19 cellular contexts compared by ENCODE assay signal in the genomic region with DNA sequence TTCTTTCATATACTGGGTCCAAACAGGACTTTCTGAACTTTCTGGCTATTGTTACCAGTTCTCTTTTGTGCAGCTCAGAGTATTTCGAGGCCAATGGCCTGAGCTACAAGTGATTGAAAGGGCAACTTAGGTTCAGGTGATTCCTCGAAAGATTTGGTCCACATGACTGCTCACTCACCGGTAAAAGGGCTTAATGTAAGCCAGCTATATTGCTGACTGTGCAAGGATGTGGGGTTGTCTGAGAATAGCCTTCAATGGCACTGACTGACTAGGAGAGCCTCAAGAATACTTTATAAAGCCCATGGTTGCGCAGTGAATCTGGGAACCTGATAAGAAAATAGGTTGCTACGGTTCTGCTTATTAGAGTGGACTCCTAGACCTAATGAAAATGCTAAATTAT.
A peak's percentile ranks its signal among the peaks of the same experiment; 100 is the strongest.
DNase-seq lines count a peak whose midpoint lies in the region; ATAC-seq and TF ChIP-seq lines count a peak whose summit lies in the region.
"Had no signal": no experiment of that assay in that cellular context is flagged by ENCODE, and none has a peak within 500 bp of the region (broad histone marks: within the 10 kb centered on the region; RNA-seq: fewer than 3 reads in every experiment).

No MANE protein-coding gene starts in this region.

- CTCF ChIA-PET in IMR-90 (lab: Yijun Ruan, JAX) (interaction anchor here (0.5 kb wide), 1 partner anchor 784 kb away, joined by 4 read pairs; no protein-coding TSS in a partner anchor), A673 (lab: Charles Lee) (no interaction called here)

- H3K9ac ChIP-seq in IMR-90 (ENCODE audit: low read depth, low read length) = no peak overlapping the region
- H3K9ac ChIP-seq: BLaER1 treated with 17β-estradiol and CSF1 and Interleukin-3, amounts not matched to agents 10 nM and 100 nM had no signal

- H4K8ac ChIP-seq in IMR-90 (ENCODE audit: low read depth in 2 of 2, low read length in 2 of 2) = no peak overlapping the region

- no peaks in the 10 kb centered on the region for H4K20me1 ChIP-seq in GM23338 (replicated peaks; ENCODE audit: insufficient read depth)
- H4K20me1 ChIP-seq in IMR-90 (ENCODE audit: insufficient read depth, low read length) = no peaks in the 10 kb centered on the region
- H4K20me1 ChIP-seq: BLaER1 treated with 17β-estradiol and CSF1 and Interleukin-3, amounts not matched to agents 10 nM and 100 nM had no signal

- no peaks in the 10 kb centered on the region for H3K36me3 ChIP-seq in GM23338 (ENCODE audit: insufficient read depth)
- H3K36me3 ChIP-seq in IMR-90 (ENCODE audit: control insufficient read depth, insufficient read depth, low read length) = no peaks in the 10 kb centered on the region
- H3K36me3 ChIP-seq in WERI-Rb-1 = no peaks in the 10 kb centered on the region
- no peaks in the 10 kb centered on the region for H3K36me3 ChIP-seq in A673 (ENCODE audit: insufficient read depth, low read length, poor library complexity, severe bottlenecking)
- H3K36me3 ChIP-seq: BE2C; BLaER1 treated with 17β-estradiol and CSF1 and Interleukin-3, amounts not matched to agents 10 nM and 100 nM had no signal

- no peak overlapping the region for H2AK9ac ChIP-seq in IMR-90 (replicated peaks; ENCODE audit: low read depth, low read length, poor library complexity)

- no peaks in the 10 kb centered on the region for H3K9me3 ChIP-seq in IMR-90 (ENCODE audit: control insufficient read depth, insufficient read depth, low read length)
- H3K9me3 ChIP-seq in WERI-Rb-1 (ENCODE audit: severe bottlenecking) = peaks cover 2% of the 10 kb centered on the region
- H3K9me3 ChIP-seq in A673 (ENCODE audit: low read depth, low read length, poor library complexity, severe bottlenecking) = no peaks in the 10 kb centered on the region
- H3K9me3 ChIP-seq: BE2C; BLaER1 treated with 17β-estradiol and CSF1 and Interleukin-3, amounts not matched to agents 10 nM and 100 nM had no signal

- no peak for TF ChIP-seq RAD21 in IMR-90 (IDR thresholded peaks at IDR 0.05; ENCODE audit: low read length)

- H3K4me1 ChIP-seq in GM23338 (ENCODE audit: insufficient read depth) (peaks cover 7% of the 10 kb centered on the region; the same call in 1 of the 2 replicates), IMR-90 (ENCODE audit: control insufficient read depth, insufficient read depth, low read length) (no peaks in the 10 kb centered on the region), A673 (ENCODE audit: insufficient read depth, low read length, poor library complexity, severe bottlenecking) (no peaks in the 10 kb centered on the region)
- H3K4me1 ChIP-seq: BE2C; BLaER1 treated with 17β-estradiol and CSF1 and Interleukin-3, amounts not matched to agents 10 nM and 100 nM had no signal

- no peak overlapping the region for H2AK5ac ChIP-seq in IMR-90 (ENCODE audit: low read depth, low read length)

- H3K4me2 ChIP-seq in GM23338 (no peak overlapping the region), IMR-90 (ENCODE audit: low read depth, low read length) (no peak overlapping the region)
- H3K4me2 ChIP-seq: BLaER1 treated with 17β-estradiol and CSF1 and Interleukin-3, amounts not matched to agents 10 nM and 100 nM had no signal

- 37% methylated on average over 2 of the region's 5 CpGs; no CpG with 5 or more reads in 1 of the 2 experiments for WGBS in IMR-90 (ENCODE audit: extremely low coverage in 2 of 2, insufficient read length in 1 of 2), 2 experiments

- H4K5ac ChIP-seq in IMR-90 (ENCODE audit: low read depth, low read length) = no peak overlapping the region

- H3K27ac Mint-ChIP-seq in GM23338 = no peak overlapping the region
- H3K27ac Mint-ChIP-seq: CD14-positive monocyte; CD4-positive, alpha-beta T cell had no signal

- H3K9me2 ChIP-seq in GM23338 (ENCODE audit: insufficient read depth) = no peaks in the 10 kb centered on the region; the same call in 1 of the 2 replicates

- TF ChIP-seq CTCF in GM23338 (conservative IDR thresholded peaks at IDR 0.05; ENCODE audit: low read depth in 2 of 2) = no peak
- no peak for TF ChIP-seq CTCF in IMR-90 (conservative IDR thresholded peaks at IDR 0.05; ENCODE audit: low read depth, low read length)
- no peak for TF ChIP-seq CTCF in WERI-Rb-1 (IDR thresholded peaks at IDR 0.05; ENCODE audit: low read depth, low read length)
- TF ChIP-seq CTCF in A673 (conservative IDR thresholded peaks at IDR 0.05; ENCODE audit: low read depth, low read length) = no peak

- no peak overlapping the region for H3K14ac ChIP-seq in IMR-90 (replicated peaks; ENCODE audit: low read depth, low read length)

- H4K91ac ChIP-seq in IMR-90 (ENCODE audit: insufficient read depth, low read depth, low read length) = no peak overlapping the region

- H3K56ac ChIP-seq in IMR-90 (ENCODE audit: extremely low read depth, insufficient read depth, low read length) = no peak overlapping the region

- dilution Hi-C loops in IMR-90 (cut with HindIII; ENCODE audit: low sequenced_read_pairs, unreplicated experiment) = no loop called here

- ATAC-seq in GM23338 (no peak), IMR-90 (ENCODE audit: low read depth) (no peak), HG02981 (IDR thresholded peaks at IDR 0.05; ENCODE audit: unreplicated experiment) (no peak)
- ATAC-seq: HCT116 had no signal

- in situ Hi-C loops in IMR-90 (cut with MboI; ENCODE audit: low sequenced_read_pairs) = no loop called here

- no peak for DNase-seq in GM23338 (ENCODE audit: low spot score)
- DNase-seq in IMR-90 = no peak
- peak; percentile 51 for DNase-seq in WERI-Rb-1
- no peak for DNase-seq in NCI-H748 treated with DMSO at 0.1 percent for 48 hours (lab: John Stamatoyannopoulos, UW)
- DNase-seq in A673 (ENCODE audit: low spot score) = no peak
- DNase-seq: ACHN; AML-193; BE2C; Calu3; CD4-positive, alpha-beta T cell; COR-L47; DMS53; DMS79 treated with DMSO at 0.1 percent for 48 hours; GF-D8; H7 had no signal

- H3K9me1 ChIP-seq in IMR-90 (ENCODE audit: insufficient read depth, low read length) = no peaks in the 10 kb centered on the region

- no peak overlapping the region for H3K4ac ChIP-seq in IMR-90 (ENCODE audit: low read depth, low read length)

- peaks cover 3% of the 10 kb centered on the region; the same call in 1 of the 3 replicates for H3K9me3 Mint-ChIP-seq in GM23338

- 0 out of 2 replicates have a peak overlapping the region, but pooled peaks have one; percentile 7 for H2AFZ ChIP-seq in GM23338
- no peak overlapping the region for H2AFZ ChIP-seq in IMR-90 (replicated peaks; ENCODE audit: low read length, poor library complexity)

- H2BK5ac ChIP-seq in IMR-90 (ENCODE audit: low read depth, low read length, poor library complexity, severe bottlenecking) = no peak overlapping the region

- no peak overlapping the region for H2BK120ac ChIP-seq in IMR-90 (ENCODE audit: low read depth, low read length)

- no peak overlapping the region for H2BK20ac ChIP-seq in IMR-90 (ENCODE audit: low read depth, low read length)

- no peak for TF ChIP-seq POLR2A in IMR-90 (IDR thresholded peaks at IDR 0.05; ENCODE audit: low read depth, low read length)

- no TSS peak for BruUV-seq in IMR-90 (replicated peaks; lab: Mats Ljungman, UMichigan)
- BruUV-seq in A673 (replicated peaks; lab: Mats Ljungman, UMichigan) = no TSS peak

- POLR2A ChIA-PET in IMR-90 (lab: Charles Lee; ENCODE audit: unreplicated experiment) = no interaction called here
- POLR2A ChIA-PET in A673 (lab: Charles Lee; ENCODE audit: low non-redundant PET) = no interaction called here

- H3K27me3 Mint-ChIP-seq in GM23338 (ENCODE audit: insufficient read depth, low read depth, poor library complexity) = no peaks in the 10 kb centered on the region
- H3K27me3 Mint-ChIP-seq: CD4-positive, alpha-beta T cell had no signal

- no peak overlapping the region for H3K18ac ChIP-seq in IMR-90 (ENCODE audit: low read depth, low read length)

- H3F3A ChIP-seq in GM23338 (replicated peaks; ENCODE audit: low read depth) = no peaks in the 10 kb centered on the region

- no peak overlapping the region for H3K23ac ChIP-seq in IMR-90 (ENCODE audit: low read depth, low read length)

- H3K27me3 ChIP-seq in GM23338 (ENCODE audit: insufficient read depth) (no peaks in the 10 kb centered on the region), IMR-90 (ENCODE audit: control insufficient read depth, insufficient read depth, low read length) (no peaks in the 10 kb centered on the region), WERI-Rb-1 (ENCODE audit: insufficient read depth, low read depth, severe bottlenecking) (no peaks in the 10 kb centered on the region), A673 (replicated peaks; ENCODE audit: insufficient read depth, low read depth, low read length, poor library complexity) (no peaks in the 10 kb centered on the region)
- H3K27me3 ChIP-seq: BE2C; BLaER1 treated with 17β-estradiol and CSF1 and Interleukin-3, amounts not matched to agents 10 nM and 100 nM had no signal

- no peaks in the 10 kb centered on the region for H3K36me3 Mint-ChIP-seq in GM23338 (ENCODE audit: low read depth)
- H3K36me3 Mint-ChIP-seq: CD14-positive monocyte had no signal

- H3K4me3 Mint-ChIP-seq in GM23338 = no peak overlapping the region
- H3K4me3 Mint-ChIP-seq: CD14-positive monocyte; CD4-positive, alpha-beta T cell had no signal

- H3K4me3 ChIP-seq in GM23338 (no peak overlapping the region), IMR-90 (ENCODE audit: insufficient read depth, low read depth, low read length) (no peak overlapping the region), WERI-Rb-1 (ENCODE audit: low read depth, low read length) (no peak overlapping the region), A673 (ENCODE audit: low read depth, low read length, poor library complexity, severe bottlenecking) (no peak overlapping the region)
- H3K4me3 ChIP-seq: BLaER1 treated with 17β-estradiol and CSF1 and Interleukin-3, amounts not matched to agents 10 nM and 100 nM had no signal

- no peak overlapping the region for H2BK15ac ChIP-seq in IMR-90 (ENCODE audit: low read depth, low read length)

- H3K4me1 Mint-ChIP-seq in GM23338 = peaks cover 11% of the 10 kb centered on the region
- H3K4me1 Mint-ChIP-seq: CD14-positive monocyte had no signal

- no peaks in the 10 kb centered on the region for H3K79me1 ChIP-seq in IMR-90 (ENCODE audit: low read depth in 1 of 2, low read length in 2 of 2)

- H3K79me2 ChIP-seq in GM23338 (replicated peaks; ENCODE audit: insufficient read depth) = no peaks in the 10 kb centered on the region

- intact Hi-C loops in IMR-90 (cut with micrococcal nuclease) (no loop called here), A673 (cut with micrococcal nuclease; ENCODE audit: unreplicated experiment) (no loop called here)

- H3K27ac ChIP-seq in GM23338 (ENCODE audit: low read depth) = no peak overlapping the region
- no peak overlapping the region for H3K27ac ChIP-seq in IMR-90 (ENCODE audit: insufficient read depth, low read length)
- H3K27ac ChIP-seq in WERI-Rb-1 = no peak overlapping the region
- no peak overlapping the region for H3K27ac ChIP-seq in A673 (ENCODE audit: low read depth, low read length, poor library complexity, severe bottlenecking)
- H3K27ac ChIP-seq: BLaER1 treated with 17β-estradiol and CSF1 and Interleukin-3, amounts not matched to agents 10 nM and 100 nM had no signal
